ENCODE assay signal across 1 cellular context in genomic region chr1:46544561-46545240, GRCh38.
TF ChIP-seq lines count a peak whose summit lies in the region.

No MANE protein-coding gene starts in this region.

TF ChIP-seq in K562, 482 proteins besides CTCF, POLR2A, EP300 and RAD21 (continued from another document):
- TF ChIP-seq TEAD1 (CRISPR knock-in tag; IDR thresholded peaks at IDR 0.05) (peak in 1 of 2 experiments; percentile 82; a peak in 1 of 4 replicates), KLF16 (IDR thresholded peaks at IDR 0.05) (peak; percentile 97), ZNF707 (CRISPR knock-in tag; conservative IDR thresholded peaks at IDR 0.05) (no peak), LARP7 (IDR thresholded peaks at IDR 0.05) (no peak), ZNF76 (CRISPR knock-in tag; IDR thresholded peaks at IDR 0.05; ENCODE audit: borderline replicate concordance) (no peak), CBX3 (IDR thresholded peaks at IDR 0.05; ENCODE audit: borderline replicate concordance in 1 of 2, low read length in 2 of 2) (peak in 1 of 2 experiments; percentile 54; a peak in 1 of 3 replicates), ZC3H4 (CRISPR knock-in tag; IDR thresholded peaks at IDR 0.05; ENCODE audit: borderline replicate concordance) (no peak), PREB (CRISPR knock-in tag; IDR thresholded peaks at IDR 0.05) (no peak)
- TF ChIP-seq, protein P1, sequence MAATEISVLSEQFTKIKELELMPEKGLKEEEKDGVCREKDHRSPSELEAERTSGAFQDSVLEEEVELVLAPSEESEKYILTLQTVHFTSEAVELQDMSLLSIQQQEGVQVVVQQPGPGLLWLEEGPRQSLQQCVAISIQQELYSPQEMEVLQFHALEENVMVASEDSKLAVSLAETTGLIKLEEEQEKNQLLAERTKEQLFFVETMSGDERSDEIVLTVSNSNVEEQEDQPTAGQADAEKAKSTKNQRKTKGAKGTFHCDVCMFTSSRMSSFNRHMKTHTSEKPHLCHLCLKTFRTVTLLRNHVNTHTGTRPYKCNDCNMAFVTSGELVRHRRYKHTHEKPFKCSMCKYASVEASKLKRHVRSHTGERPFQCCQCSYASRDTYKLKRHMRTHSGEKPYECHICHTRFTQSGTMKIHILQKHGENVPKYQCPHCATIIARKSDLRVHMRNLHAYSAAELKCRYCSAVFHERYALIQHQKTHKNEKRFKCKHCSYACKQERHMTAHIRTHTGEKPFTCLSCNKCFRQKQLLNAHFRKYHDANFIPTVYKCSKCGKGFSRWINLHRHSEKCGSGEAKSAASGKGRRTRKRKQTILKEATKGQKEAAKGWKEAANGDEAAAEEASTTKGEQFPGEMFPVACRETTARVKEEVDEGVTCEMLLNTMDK (IDR thresholded peaks at IDR 0.05; ENCODE audit: borderline replicate concordance, insufficient read depth, low read depth, low read length, poor library complexity, severe bottlenecking) = no peak
- TF ChIP-seq, protein P2, sequence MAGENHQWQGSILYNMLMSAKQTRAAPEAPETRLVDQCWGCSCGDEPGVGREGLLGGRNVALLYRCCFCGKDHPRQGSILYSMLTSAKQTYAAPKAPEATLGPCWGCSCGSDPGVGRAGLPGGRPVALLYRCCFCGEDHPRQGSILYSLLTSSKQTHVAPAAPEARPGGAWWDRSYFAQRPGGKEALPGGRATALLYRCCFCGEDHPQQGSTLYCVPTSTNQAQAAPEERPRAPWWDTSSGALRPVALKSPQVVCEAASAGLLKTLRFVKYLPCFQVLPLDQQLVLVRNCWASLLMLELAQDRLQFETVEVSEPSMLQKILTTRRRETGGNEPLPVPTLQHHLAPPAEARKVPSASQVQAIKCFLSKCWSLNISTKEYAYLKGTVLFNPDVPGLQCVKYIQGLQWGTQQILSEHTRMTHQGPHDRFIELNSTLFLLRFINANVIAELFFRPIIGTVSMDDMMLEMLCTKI (IDR thresholded peaks at IDR 0.05; ENCODE audit: partially characterized antibody) = no peak
